ENCODE assay signal across 1 cellular context in the genomic region with DNA sequence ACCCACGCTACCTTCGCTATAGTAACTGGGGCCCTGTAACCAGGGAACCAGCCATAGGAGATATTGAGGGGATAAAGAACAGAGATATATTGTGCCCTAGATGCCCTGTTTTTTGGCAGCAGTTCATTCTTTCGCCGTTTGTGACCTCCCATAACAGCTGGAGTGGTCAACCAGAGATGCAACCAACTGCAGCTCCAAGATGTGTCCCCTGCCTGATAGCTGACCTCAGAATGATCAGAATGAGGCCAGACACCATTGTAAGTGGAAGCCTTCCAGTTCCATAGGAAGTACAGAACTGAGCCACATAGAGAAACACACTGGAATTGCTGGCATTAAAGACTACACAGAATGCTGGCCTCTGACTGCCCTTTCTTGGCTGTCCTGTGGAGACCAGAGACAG.
TF ChIP-seq lines count a peak whose summit lies in the region.

No MANE protein-coding gene starts in this region.

TF ChIP-seq in IMR-90, 13 proteins besides CTCF, POLR2A, EP300 and RAD21 (continued from another document):
- TF ChIP-seq MXI1 (IDR thresholded peaks at IDR 0.05; ENCODE audit: borderline replicate concordance, low read depth, low read length) (no peak), MAZ (IDR thresholded peaks at IDR 0.05; ENCODE audit: borderline replicate concordance, low read depth, low read length) (no peak), FOS (IDR thresholded peaks at IDR 0.05; ENCODE audit: low read depth, low read length) (no peak)
